ENCODE assay signal across 16 cellular contexts in genomic region chr2:20615466-20616241, GRCh38. TPM values are rescaled to one million over a fixed set of nuclear protein-coding genes. Genes with fewer than 3 reads are reported as not detected.
A peak's percentile ranks its signal among the peaks of the same experiment; 100 is the strongest.
DNase-seq lines count a peak whose midpoint lies in the region; ATAC-seq and TF ChIP-seq lines count a peak whose summit lies in the region.
"Had no signal": no experiment of that assay in that cellular context is flagged by ENCODE, and none has a peak within 500 bp of the region (broad histone marks: within the 10 kb centered on the region; RNA-seq: fewer than 3 reads in every experiment).

No MANE protein-coding gene starts in this region.

- peak; percentile 84 for TF ChIP-seq EP300 in esophagus muscularis mucosa (IDR thresholded peaks at IDR 0.05)

- DNase-seq in RWPE2 (ENCODE audit: low spot score) (peak; percentile 16), esophagus muscularis mucosa (ENCODE audit: extremely low spot score) (no peak), lung microvascular endothelial cell (ENCODE audit: low read depth in 2 of 2) (peak; percentile 84 to 95), GM19238 (ENCODE audit: insufficient read length, low spot score) (no peak)
- DNase-seq in activated CD4-positive, alpha-beta T cell treated with anti-CD3 and anti-CD28 coated beads for 36 hours, result no peak
- no peak for DNase-seq in effector memory CD8-positive, alpha-beta T cell
- DNase-seq: activated T-cell treated with anti-CD3 and anti-CD28 coated beads, Interleukin-2, amount 50 U/mL, for 24 hours; CD4-positive, alpha-beta T cell; MM.1S; NCI-H524 treated with DMSO at 0.1 percent for 48 hours; SIG-M5 had no signal

- no peaks in the 10 kb centered on the region for H3K36me3 ChIP-seq in RWPE2 (ENCODE audit: low read depth)
- H3K36me3 ChIP-seq in esophagus muscularis mucosa, result peaks cover 0 to 11% (median 4%) of the 10 kb centered on the region in 4 donors
- peaks cover 0 to 12% (median 11%) of the 10 kb centered on the region in 5 donors for H3K36me3 ChIP-seq in subcutaneous abdominal adipose tissue (ENCODE audit: control insufficient read depth in 5 of 5, insufficient read depth in 5 of 5, low read length in 5 of 5)

- intact Hi-C loops in esophagus muscularis mucosa (cut with DNase I), result no loop called here
- intact Hi-C loops in activated CD4-positive, alpha-beta T cell treated with anti-CD3 and anti-CD28 coated beads for 36 hours (cut with DNase I, micrococcal nuclease), result no loop called here

- H3K27ac ChIP-seq in RWPE2 (ENCODE audit: poor library complexity, severe bottlenecking) (no peak overlapping the region), esophagus muscularis mucosa (replicated peaks in 1 of 4) (peak overlapping the region; percentile 96 to 99 (median 96)), subcutaneous abdominal adipose tissue (ENCODE audit: low read depth, low read length) (peak overlapping the region; percentile 99)
- H3K27ac ChIP-seq: HL-60, VCaP had no signal

- WGBS in esophagus muscularis mucosa, result 66% methylated on average over 9 of the region's 9 CpGs

- H3K4me1 Mint-ChIP-seq in activated CD4-positive, alpha-beta T cell treated with anti-CD3 and anti-CD28 coated beads for 36 hours, result no peaks in the 10 kb centered on the region
- H3K4me1 Mint-ChIP-seq in effector memory CD8-positive, alpha-beta T cell (ENCODE audit: low read depth in 2 of 2), result peaks cover 0 to 4% of the 10 kb centered on the region in 2 donors

- ATAC-seq in RWPE2 (ENCODE audit: low read depth) (no peak), GM19324 (IDR thresholded peaks at IDR 0.05; ENCODE audit: low FRiP score, unreplicated experiment) (no peak)
- ATAC-seq in activated CD4-positive, alpha-beta T cell treated with anti-CD3 and anti-CD28 coated beads for 36 hours, result no peak
- no peak for ATAC-seq in effector memory CD8-positive, alpha-beta T cell (replicated peaks)
- ATAC-seq: left colon had no signal

- H3K4me3 Mint-ChIP-seq in activated CD4-positive, alpha-beta T cell treated with anti-CD3 and anti-CD28 coated beads for 36 hours, result no peak overlapping the region
- no peak overlapping the region for H3K4me3 Mint-ChIP-seq in effector memory CD8-positive, alpha-beta T cell
- H3K4me3 Mint-ChIP-seq: activated T-cell treated with anti-CD3 and anti-CD28 coated beads, Interleukin-2, amount 50 U/mL, for 24 hours; CD4-positive, alpha-beta T cell had no signal

- no peaks in the 10 kb centered on the region for H3K9me3 Mint-ChIP-seq in activated CD4-positive, alpha-beta T cell treated with anti-CD3 and anti-CD28 coated beads for 36 hours (ENCODE audit: low read depth)
- H3K9me3 Mint-ChIP-seq in effector memory CD8-positive, alpha-beta T cell, result no peaks in the 10 kb centered on the region
- H3K9me3 Mint-ChIP-seq: activated T-cell treated with anti-CD3 and anti-CD28 coated beads, Interleukin-2, amount 50 U/mL, for 24 hours; CD4-positive, alpha-beta T cell had no signal

- H3K9me3 ChIP-seq in RWPE2 (ENCODE audit: severe bottlenecking) (no peaks in the 10 kb centered on the region), esophagus muscularis mucosa (no peaks in the 10 kb centered on the region), subcutaneous abdominal adipose tissue (ENCODE audit: control insufficient read depth in 5 of 5, low read length in 5 of 5) (no peaks in the 10 kb centered on the region)

- TF ChIP-seq CTCF in RWPE2 (IDR thresholded peaks at IDR 0.05; ENCODE audit: poor library complexity, severe bottlenecking), result no peak
- TF ChIP-seq CTCF in esophagus muscularis mucosa (IDR thresholded peaks at IDR 0.05), result no peak

- H3K4me3 ChIP-seq in RWPE2 (ENCODE audit: severe bottlenecking) (no peak overlapping the region), esophagus muscularis mucosa (no peak overlapping the region), subcutaneous abdominal adipose tissue (ENCODE audit: low read depth in 1 of 5, low read length in 5 of 5) (no peak overlapping the region)

- no peaks in the 10 kb centered on the region for H3K27me3 ChIP-seq in RWPE2 (ENCODE audit: insufficient read depth, poor library complexity, severe bottlenecking)
- no peaks in the 10 kb centered on the region for H3K27me3 ChIP-seq in esophagus muscularis mucosa
- H3K27me3 ChIP-seq in subcutaneous abdominal adipose tissue (ENCODE audit: control insufficient read depth in 5 of 5, insufficient read depth in 4 of 5, low read length in 5 of 5), result no peaks in the 10 kb centered on the region

- H3K27ac Mint-ChIP-seq in activated CD4-positive, alpha-beta T cell treated with anti-CD3 and anti-CD28 coated beads for 36 hours, result no peak overlapping the region
- H3K27ac Mint-ChIP-seq in effector memory CD8-positive, alpha-beta T cell, result no peak overlapping the region
- H3K27ac Mint-ChIP-seq: activated T-cell treated with anti-CD3 and anti-CD28 coated beads, Interleukin-2, amount 50 U/mL, for 24 hours; CD4-positive, alpha-beta T cell had no signal

- H3K4me1 ChIP-seq in RWPE2 (ENCODE audit: insufficient read depth, poor library complexity, severe bottlenecking), result peaks cover 22% of the 10 kb centered on the region
- peaks cover 98 to 100% (median 100%) of the 10 kb centered on the region in 4 donors for H3K4me1 ChIP-seq in esophagus muscularis mucosa
- H3K4me1 ChIP-seq in subcutaneous abdominal adipose tissue (ENCODE audit: control insufficient read depth in 5 of 5, insufficient read depth in 5 of 5, low read length in 5 of 5), result peaks cover 60 to 99% (median 93%) of the 10 kb centered on the region in 5 donors

- POLR2A ChIA-PET in activated CD4-positive, alpha-beta T cell treated with anti-CD3 and anti-CD28 coated beads for 36 hours (lab: Charles Lee), result interaction anchor here (0.6 kb wide), 1 partner anchor 66 kb away, joined by 3 read pairs; no protein-coding TSS in a partner anchor

- TF ChIP-seq POLR2A in esophagus muscularis mucosa (IDR thresholded peaks at IDR 0.05; ENCODE audit: low read depth), result no peak

- CTCF ChIA-PET in activated CD4-positive, alpha-beta T cell treated with anti-CD3 and anti-CD28 coated beads for 36 hours (lab: Charles Lee), result no interaction called here

- peaks cover 5% of the 10 kb centered on the region for H3K36me3 Mint-ChIP-seq in activated CD4-positive, alpha-beta T cell treated with anti-CD3 and anti-CD28 coated beads for 36 hours (ENCODE audit: low read depth)
- peaks cover 7% of the 10 kb centered on the region for H3K36me3 Mint-ChIP-seq in effector memory CD8-positive, alpha-beta T cell (ENCODE audit: insufficient read depth)

- peak overlapping the region in 4 of 5 donors; percentile 6 to 72 (median 40) for H3K9ac ChIP-seq in subcutaneous abdominal adipose tissue (ENCODE audit: low read length in 5 of 5)

- no peaks in the 10 kb centered on the region for H3K27me3 Mint-ChIP-seq in activated CD4-positive, alpha-beta T cell treated with anti-CD3 and anti-CD28 coated beads for 36 hours
- H3K27me3 Mint-ChIP-seq in effector memory CD8-positive, alpha-beta T cell, result no peaks in the 10 kb centered on the region
- H3K27me3 Mint-ChIP-seq: activated T-cell treated with anti-CD3 and anti-CD28 coated beads, Interleukin-2, amount 50 U/mL, for 24 hours; CD4-positive, alpha-beta T cell had no signal

RNA-seq across cellular contexts. Expression of gene HS1BP3, which starts 35.2 kb away (rescaled TPM):
- total RNA-seq in esophagus muscularis mucosa, result 10 to 100 TPM; 42.6 to 95.6 (median 60.0) TPM
- total RNA-seq in lung microvascular endothelial cell, result 17.9 and 21.8 TPM in 2 replicates
- total RNA-seq in activated CD4-positive, alpha-beta T cell treated with anti-CD3 and anti-CD28 coated beads for 36 hours, result 1 to 10 TPM; 6.2 to 7.1 TPM

RNA-seq across cellular contexts. Expression of gene GDF7, which starts 51.3 kb away (rescaled TPM):
- total RNA-seq in esophagus muscularis mucosa, result 10 to 100 TPM in 1 of 4 donors, 1 to 10 TPM in 3; 2.7 to 10.4 (median 7.4) TPM
- 2.8 and 19.6 TPM in 2 replicates for total RNA-seq in lung microvascular endothelial cell
- total RNA-seq in activated CD4-positive, alpha-beta T cell treated with anti-CD3 and anti-CD28 coated beads for 36 hours, result under 1 TPM in 1 of 2 experiments, not detected in 1; 0.02 TPM

Comparison
In these comparisons a context has a peak if more than half of its experiments do, and no peak if none do; other contexts are left out.
1. DNase-seq: peak in RWPE2 (single experiment) and lung microvascular endothelial cell (2 of 2); none in esophagus muscularis mucosa (single experiment), activated CD4-positive, alpha-beta T cell treated with anti-CD3 and anti-CD28 coated beads for 36 hours (single experiment), effector memory CD8-positive, alpha-beta T cell (0 of 3) and GM19238 (single experiment).